21 cellular contexts compared by ENCODE assay signal in genomic region chr5:132840313-132840712, GRCh38. TPM values are rescaled to one million over a fixed set of nuclear protein-coding genes. Genes with fewer than 3 reads are reported as not detected.
DNase-seq lines count a peak whose midpoint lies in the region; ATAC-seq and TF ChIP-seq lines count a peak whose summit lies in the region.
"Had no signal": no experiment of that assay in that cellular context is flagged by ENCODE, and none has a peak within 500 bp of the region (broad histone marks: within the 10 kb centered on the region; RNA-seq: fewer than 3 reads in every experiment).

No MANE protein-coding gene starts in this region.

- H3K4me1 ChIP-seq in heart left ventricle (peaks cover 0 to 25% (median 0%) of the 10 kb centered on the region in 12 donors), esophagus muscularis mucosa (peaks cover 0 to 17% (median 16%) of the 10 kb centered on the region in 4 donors), vagina (peaks cover 27% of the 10 kb centered on the region), neuronal stem cell (ENCODE audit: control insufficient read depth in 2 of 2, insufficient read depth in 1 of 2, low read depth in 1 of 2, low read length in 2 of 2) (peaks cover 0 to 6% of the 10 kb centered on the region in 2 donors)
- H3K4me1 ChIP-seq: HAP-1 had no signal

- H3K27me3 Mint-ChIP-seq in nephron (ENCODE audit: low read depth) = peaks cover 15% of the 10 kb centered on the region
- H3K27me3 Mint-ChIP-seq: activated naive CD4-positive, alpha-beta T cell treated with anti-CD3 and anti-CD28 coated beads, Interleukin-2, amount 50 U/mL, for 24 hours; IgD-negative memory B cell; stimulated activated memory B cell treated with anti-CD40 and anti-IgM and Interleukin-4, amounts not matched to agents 10 μg/mL and 1 μg/mL and 100 μg/mL, for 72 hours had no signal

- no peak overlapping the region for H2BK15ac ChIP-seq in neuronal stem cell (ENCODE audit: low read length)

- no peak for DNase-seq in heart left ventricle
- no peak for DNase-seq in left ventricle myocardium superior
- no peak for DNase-seq in esophagus muscularis mucosa (ENCODE audit: extremely low spot score)
- no peak for DNase-seq in vagina (ENCODE audit: extremely low spot score in 2 of 2)
- no peak for DNase-seq in neuronal stem cell (ENCODE audit: low spot score)
- no peak for DNase-seq in stimulated activated CD4-positive, alpha-beta T cell treated with anti-CD3 and anti-CD28 coated beads, Interleukin-4, amount 100 ng/mL, for 24 hours
- DNase-seq: activated CD4-positive, alpha-beta T cell treated with anti-CD3 and anti-CD28 coated beads for 48 hours; GDM1; islet precursor cell; NCI-H1092 treated with DMSO at 0.1 percent for 48 hours; NCI-H2171 treated with DMSO at 0.1 percent for 48 hours; retina had no signal

- no peak overlapping the region for H3K23ac ChIP-seq in neuronal stem cell (ENCODE audit: low read depth, low read length, poor library complexity)

- no peak overlapping the region for H4K91ac ChIP-seq in neuronal stem cell (ENCODE audit: low read depth, low read length, poor library complexity)

- no peaks in the 10 kb centered on the region for H3K27me3 ChIP-seq in heart left ventricle
- H3K27me3 ChIP-seq in esophagus muscularis mucosa = no peaks in the 10 kb centered on the region
- no peaks in the 10 kb centered on the region for H3K27me3 ChIP-seq in vagina
- H3K27me3 ChIP-seq in neuronal stem cell (ENCODE audit: control insufficient read depth in 3 of 3, insufficient read depth in 3 of 3, low read depth in 1 of 3, low read length in 3 of 3) = peaks cover 0 to 40% (median 0%) of the 10 kb centered on the region in 3 experiments

- no peak overlapping the region for H3K14ac ChIP-seq in neuronal stem cell (ENCODE audit: low read length)

- no peak for TF ChIP-seq EP300 in esophagus muscularis mucosa (IDR thresholded peaks at IDR 0.05)

- H3K27ac ChIP-seq in heart left ventricle (peak overlapping the region in 9 of 12 donors; percentile 32 to 76 (median 62)), esophagus muscularis mucosa (replicated peaks in 1 of 4) (peak overlapping the region; percentile 65 to 80 (median 70)), vagina (peak overlapping the region; percentile 88), neuronal stem cell (replicated peaks; ENCODE audit: low read length) (no peak overlapping the region)

- no peak overlapping the region for H2BK5ac ChIP-seq in neuronal stem cell (ENCODE audit: low read length)

- ATAC-seq in heart left ventricle (peak in 1 of 4 donors; percentile 30), left ventricle myocardium superior (no peak), GM21367 (IDR thresholded peaks at IDR 0.05; ENCODE audit: unreplicated experiment) (no peak)
- ATAC-seq: natural killer cell treated with Interleukin-12 subunit alpha and Interleukin-12 subunit beta and Interleukin-15 and Interleukin-18, amount 100 ng/mL, for 72 hours; stimulated activated memory B cell treated with anti-CD40 and anti-IgM and Interleukin-4, amounts not matched to agents 10 μg/mL and 1 μg/mL and 100 μg/mL, for 72 hours had no signal

- TF ChIP-seq POLR2A in heart left ventricle (IDR thresholded peaks at IDR 0.05) (no peak), esophagus muscularis mucosa (IDR thresholded peaks at IDR 0.05; ENCODE audit: low read depth) (no peak), vagina (IDR thresholded peaks at IDR 0.05) (no peak)

- H3K4me1 Mint-ChIP-seq in nephron = no peaks in the 10 kb centered on the region
- H3K4me1 Mint-ChIP-seq: activated naive CD4-positive, alpha-beta T cell treated with anti-CD3 and anti-CD28 coated beads, Interleukin-2, amount 50 U/mL, for 24 hours; IgD-negative memory B cell; stimulated activated memory B cell treated with anti-CD40 and anti-IgM and Interleukin-4, amounts not matched to agents 10 μg/mL and 1 μg/mL and 100 μg/mL, for 72 hours had no signal

- H3K9me3 ChIP-seq in heart left ventricle (no peaks in the 10 kb centered on the region), esophagus muscularis mucosa (no peaks in the 10 kb centered on the region), vagina (no peaks in the 10 kb centered on the region), neuronal stem cell (replicated peaks in 1 of 2; ENCODE audit: control insufficient read depth in 2 of 2, insufficient read depth in 1 of 2, low read depth in 1 of 2, low read length in 2 of 2) (no peaks in the 10 kb centered on the region)
- H3K9me3 ChIP-seq: HAP-1 had no signal

- no peak for TF ChIP-seq CTCF in heart left ventricle (IDR thresholded peaks at IDR 0.05)
- TF ChIP-seq CTCF in esophagus muscularis mucosa (IDR thresholded peaks at IDR 0.05) = no peak
- TF ChIP-seq CTCF in nephron (IDR thresholded peaks at IDR 0.05; ENCODE audit: unreplicated experiment in 3 of 3) = no peak
- no peak for TF ChIP-seq CTCF in vagina (IDR thresholded peaks at IDR 0.05)

- H3K4me3 Mint-ChIP-seq in nephron = no peak overlapping the region
- H3K4me3 Mint-ChIP-seq: activated naive CD4-positive, alpha-beta T cell treated with anti-CD3 and anti-CD28 coated beads, Interleukin-2, amount 50 U/mL, for 24 hours; IgD-negative memory B cell; natural killer cell treated with Interleukin-12 subunit alpha and Interleukin-12 subunit beta and Interleukin-15 and Interleukin-18, amount 100 ng/mL, for 72 hours; stimulated activated memory B cell treated with anti-CD40 and anti-IgM and Interleukin-4, amounts not matched to agents 10 μg/mL and 1 μg/mL and 100 μg/mL, for 72 hours had no signal

- 66 to 81% (median 73%) methylated on average over 3 of the region's 3 CpGs for WGBS in heart left ventricle, 4 donors
- WGBS in esophagus muscularis mucosa = 83% methylated on average over 3 of the region's 3 CpGs
- no CpG with 5 or more reads among the region's 3 CpGs for WGBS in neuronal stem cell (ENCODE audit: extremely low coverage in 2 of 2, insufficient read length in 2 of 2, insufficient replicate concordance in 1 of 2), 2 donors

- intact Hi-C loops in heart left ventricle (cut with DNase I) = no loop called here
- intact Hi-C loops in left ventricle myocardium superior (cut with micrococcal nuclease) = no loop called here
- intact Hi-C loops in esophagus muscularis mucosa (cut with DNase I) = no loop called here
- intact Hi-C loops in vagina (cut with DNase I) = no loop called here

- no peak overlapping the region for H3K18ac ChIP-seq in neuronal stem cell (ENCODE audit: low read length)

- no peak overlapping the region for H3K9ac ChIP-seq in neuronal stem cell (ENCODE audit: low read depth, low read length, poor library complexity)

- no peaks in the 10 kb centered on the region for H3K79me1 ChIP-seq in neuronal stem cell (ENCODE audit: low read depth, low read length)

- H3K27ac Mint-ChIP-seq in nephron = peak overlapping the region in 2 of 3 experiments; percentile 29 to 87
- H3K27ac Mint-ChIP-seq: activated naive CD4-positive, alpha-beta T cell treated with anti-CD3 and anti-CD28 coated beads, Interleukin-2, amount 50 U/mL, for 24 hours; IgD-negative memory B cell; natural killer cell treated with Interleukin-12 subunit alpha and Interleukin-12 subunit beta and Interleukin-15 and Interleukin-18, amount 100 ng/mL, for 72 hours; stimulated activated memory B cell treated with anti-CD40 and anti-IgM and Interleukin-4, amounts not matched to agents 10 μg/mL and 1 μg/mL and 100 μg/mL, for 72 hours had no signal

- no peak overlapping the region for H2AFZ ChIP-seq in neuronal stem cell (ENCODE audit: low read length)

- no peak overlapping the region for H2BK120ac ChIP-seq in neuronal stem cell (ENCODE audit: low read depth, low read length)

- H2BK12ac ChIP-seq in neuronal stem cell (ENCODE audit: low read length) = no peak overlapping the region

- no peak overlapping the region for H3K4ac ChIP-seq in neuronal stem cell (ENCODE audit: low read length)

- no peak overlapping the region for H3K4me3 ChIP-seq in heart left ventricle
- H3K4me3 ChIP-seq in esophagus muscularis mucosa = no peak overlapping the region
- no peak overlapping the region for H3K4me3 ChIP-seq in vagina
- H3K4me3 ChIP-seq in neuronal stem cell (ENCODE audit: low read length in 2 of 2) = no peak overlapping the region
- H3K4me3 ChIP-seq: HAP-1 had no signal

- no peaks in the 10 kb centered on the region for H3K36me3 ChIP-seq in heart left ventricle
- no peaks in the 10 kb centered on the region for H3K36me3 ChIP-seq in esophagus muscularis mucosa
- no peaks in the 10 kb centered on the region for H3K36me3 ChIP-seq in vagina
- H3K36me3 ChIP-seq in neuronal stem cell (replicated peaks in 1 of 2; ENCODE audit: control insufficient read depth in 2 of 2, insufficient read depth in 2 of 2, low read length in 2 of 2) = no peaks in the 10 kb centered on the region
- H3K36me3 ChIP-seq: HAP-1 had no signal

- H4K8ac ChIP-seq in neuronal stem cell (ENCODE audit: low read depth, low read length) = no peak overlapping the region

- no peak overlapping the region for H3K4me2 ChIP-seq in neuronal stem cell (ENCODE audit: insufficient read depth, low read length, poor library complexity, severe bottlenecking)

- H2AK5ac ChIP-seq in neuronal stem cell (ENCODE audit: low read depth, low read length) = no peak overlapping the region

- no peaks in the 10 kb centered on the region for H3K9me3 Mint-ChIP-seq in nephron
- H3K9me3 Mint-ChIP-seq: activated naive CD4-positive, alpha-beta T cell treated with anti-CD3 and anti-CD28 coated beads, Interleukin-2, amount 50 U/mL, for 24 hours; IgD-negative memory B cell; natural killer cell treated with Interleukin-12 subunit alpha and Interleukin-12 subunit beta and Interleukin-15 and Interleukin-18, amount 100 ng/mL, for 72 hours; stimulated activated memory B cell treated with anti-CD40 and anti-IgM and Interleukin-4, amounts not matched to agents 10 μg/mL and 1 μg/mL and 100 μg/mL, for 72 hours had no signal

- no peaks in the 10 kb centered on the region for H3K36me3 Mint-ChIP-seq in nephron (ENCODE audit: low read depth)
- H3K36me3 Mint-ChIP-seq: activated naive CD4-positive, alpha-beta T cell treated with anti-CD3 and anti-CD28 coated beads, Interleukin-2, amount 50 U/mL, for 24 hours; IgD-negative memory B cell; natural killer cell treated with Interleukin-12 subunit alpha and Interleukin-12 subunit beta and Interleukin-15 and Interleukin-18, amount 100 ng/mL, for 72 hours; stimulated activated memory B cell treated with anti-CD40 and anti-IgM and Interleukin-4, amounts not matched to agents 10 μg/mL and 1 μg/mL and 100 μg/mL, for 72 hours had no signal

RNA-seq across cellular contexts. Expression of gene SHROOM1, which starts 9.9 kb away (rescaled TPM):
- total RNA-seq in heart left ventricle (1 to 10 TPM; 2.9 to 6.8 (median 4.7) TPM), left ventricle myocardium superior (5.7 TPM), esophagus muscularis mucosa (10 to 100 TPM in 3 of 4 donors, 1 to 10 TPM in 1; 4.5 to 21.2 (median 13.1) TPM), vagina (17.7 TPM)
- 1 to 10 TPM; 2.0 to 4.8 TPM for polyA plus RNA-seq in heart left ventricle
- polyA plus RNA-seq in neuronal stem cell (2013, experiment 1 of 2) = 1.7 TPM
- 1.8 TPM for polyA plus RNA-seq in neuronal stem cell (2013, experiment 2 of 2)

RNA-seq across cellular contexts. Expression of gene GDF9, which starts 26.0 kb away (rescaled TPM):
- total RNA-seq in heart left ventricle (under 1 TPM in 8 of 9 donors, not detected in 1; 0.25 to 1.00 (median 0.51) TPM), left ventricle myocardium superior (0.30 TPM), esophagus muscularis mucosa (1 to 10 TPM in 1 of 4 donors, under 1 TPM in 2, not detected in 1; under 0.01 to 1.4 (median 0.23) TPM), vagina (not detected)
- under 1 TPM; 0.10 to 0.27 TPM for polyA plus RNA-seq in heart left ventricle
- 0.13 TPM for polyA plus RNA-seq in neuronal stem cell (2013, experiment 1 of 2)
- 0.26 TPM for polyA plus RNA-seq in neuronal stem cell (2013, experiment 2 of 2)
- polyA plus RNA-seq: IgD-negative memory B cell had no signal

RNA-seq across cellular contexts. Expression of gene UQCRQ, which starts 26.1 kb away (rescaled TPM):
- 1,000 to 10,000 TPM in 6 of 9 donors, 100 to 1,000 TPM in 3; 539 to 2,034 (median 1,454) TPM for total RNA-seq in heart left ventricle
- 1,000 to 10,000 TPM in 1 of 2 donors, 100 to 1,000 TPM in 1; 656 to 2,165 TPM for polyA plus RNA-seq in heart left ventricle
- 1,703 TPM for total RNA-seq in left ventricle myocardium superior
- total RNA-seq in esophagus muscularis mucosa = 100 to 1,000 TPM; 113 to 184 (median 126) TPM
- total RNA-seq in vagina = 189 TPM
- 300 TPM for polyA plus RNA-seq in neuronal stem cell (2013, experiment 1 of 2)
- 323 TPM for polyA plus RNA-seq in neuronal stem cell (2013, experiment 2 of 2)

RNA-seq across cellular contexts. Expression of gene SOWAHA, which starts 27.2 kb away (rescaled TPM):
- total RNA-seq in heart left ventricle (under 1 TPM in 3 of 9 donors, not detected in 6; 0.24 to 0.50 (median 0.38) TPM), left ventricle myocardium superior (0.17 TPM), esophagus muscularis mucosa (under 1 TPM; 0.06 to 0.83 (median 0.15) TPM), vagina (not detected)
- under 1 TPM; 0.03 to 0.08 TPM for polyA plus RNA-seq in heart left ventricle
- 0.03 TPM for polyA plus RNA-seq in neuronal stem cell (2013, experiment 1 of 2)
- polyA plus RNA-seq in neuronal stem cell (2013, experiment 2 of 2) = 0.01 TPM
- total RNA-seq: bronchial epithelial cell; glomerular endothelial cell; natural killer cell treated with Interleukin-12 subunit alpha and Interleukin-12 subunit beta and Interleukin-15 and Interleukin-18, amount 100 ng/mL, for 72 hours had no signal
- polyA plus RNA-seq: IgD-negative memory B cell had no signal

RNA-seq across cellular contexts. Expression of gene LEAP2, which starts 33.2 kb away (rescaled TPM):
- total RNA-seq in heart left ventricle (1 to 10 TPM in 4 of 9 donors, under 1 TPM in 5; 0.16 to 1.9 (median 0.91) TPM), left ventricle myocardium superior (0.89 TPM), esophagus muscularis mucosa (1 to 10 TPM in 1 of 4 donors, under 1 TPM in 2, not detected in 1; 0.23 to 1.2 (median 0.26) TPM), vagina (4.2 TPM)
- polyA plus RNA-seq in heart left ventricle = 1 to 10 TPM in 1 of 2 donors, under 1 TPM in 1; 0.37 to 2.0 TPM
- 2.0 TPM for polyA plus RNA-seq in neuronal stem cell (2013, experiment 1 of 2)
- 2.2 TPM for polyA plus RNA-seq in neuronal stem cell (2013, experiment 2 of 2)
